Comparison of ENCODE assay signal across 1 cellular context in the genomic region with DNA sequence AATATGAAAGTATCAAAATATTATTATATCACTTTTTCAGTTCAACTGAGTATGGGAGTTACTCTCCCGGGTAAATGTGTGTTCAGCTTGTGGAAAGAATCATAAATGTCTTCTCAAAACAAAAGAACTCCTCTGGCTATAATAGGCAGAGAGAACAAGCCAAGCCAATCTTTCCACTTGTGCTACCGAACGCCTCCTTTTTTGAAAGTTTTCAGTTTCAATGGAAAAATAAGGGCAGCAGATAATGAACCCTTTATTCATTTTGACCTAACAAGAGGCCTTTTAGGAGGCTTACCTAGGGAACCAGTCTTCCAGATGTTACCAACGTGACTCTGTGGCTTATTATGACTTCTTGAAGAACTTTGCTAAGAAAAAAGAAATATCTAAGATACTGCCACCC.
TF ChIP-seq lines count a peak whose summit lies in the region.

No MANE protein-coding gene starts in this region.

TF ChIP-seq in IMR-90, 13 proteins besides CTCF, POLR2A, EP300 and RAD21 (continued from another document):
- no peak for TF ChIP-seq SMC3 (IDR thresholded peaks at IDR 0.05; ENCODE audit: low read depth, low read length)
- no peak for TF ChIP-seq FOS (IDR thresholded peaks at IDR 0.05; ENCODE audit: low read depth, low read length)
- TF ChIP-seq, protein P1, sequence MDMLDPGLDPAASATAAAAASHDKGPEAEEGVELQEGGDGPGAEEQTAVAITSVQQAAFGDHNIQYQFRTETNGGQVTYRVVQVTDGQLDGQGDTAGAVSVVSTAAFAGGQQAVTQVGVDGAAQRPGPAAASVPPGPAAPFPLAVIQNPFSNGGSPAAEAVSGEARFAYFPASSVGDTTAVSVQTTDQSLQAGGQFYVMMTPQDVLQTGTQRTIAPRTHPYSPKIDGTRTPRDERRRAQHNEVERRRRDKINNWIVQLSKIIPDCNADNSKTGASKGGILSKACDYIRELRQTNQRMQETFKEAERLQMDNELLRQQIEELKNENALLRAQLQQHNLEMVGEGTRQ (IDR thresholded peaks at IDR 0.05; ENCODE audit: low read depth, low read length): no peak
- TF ChIP-seq RCOR1 (IDR thresholded peaks at IDR 0.05; ENCODE audit: insufficient replicate concordance, low read length): no peak
- no peak for TF ChIP-seq MAZ (IDR thresholded peaks at IDR 0.05; ENCODE audit: borderline replicate concordance, low read depth, low read length)
- TF ChIP-seq MXI1 (IDR thresholded peaks at IDR 0.05; ENCODE audit: borderline replicate concordance, low read depth, low read length): no peak
- TF ChIP-seq MAFK (IDR thresholded peaks at IDR 0.05; ENCODE audit: low read depth, low read length): no peak
- no peak for TF ChIP-seq NFE2L2 (IDR thresholded peaks at IDR 0.05; ENCODE audit: low read depth, low read length)
- TF ChIP-seq, protein P2, sequence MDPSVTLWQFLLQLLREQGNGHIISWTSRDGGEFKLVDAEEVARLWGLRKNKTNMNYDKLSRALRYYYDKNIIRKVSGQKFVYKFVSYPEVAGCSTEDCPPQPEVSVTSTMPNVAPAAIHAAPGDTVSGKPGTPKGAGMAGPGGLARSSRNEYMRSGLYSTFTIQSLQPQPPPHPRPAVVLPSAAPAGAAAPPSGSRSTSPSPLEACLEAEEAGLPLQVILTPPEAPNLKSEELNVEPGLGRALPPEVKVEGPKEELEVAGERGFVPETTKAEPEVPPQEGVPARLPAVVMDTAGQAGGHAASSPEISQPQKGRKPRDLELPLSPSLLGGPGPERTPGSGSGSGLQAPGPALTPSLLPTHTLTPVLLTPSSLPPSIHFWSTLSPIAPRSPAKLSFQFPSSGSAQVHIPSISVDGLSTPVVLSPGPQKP (IDR thresholded peaks at IDR 0.05; ENCODE audit: borderline replicate concordance, low read depth, low read length): no peak
- no peak for TF ChIP-seq RFX5 (IDR thresholded peaks at IDR 0.05; ENCODE audit: low read depth, low read length)
- TF ChIP-seq CEBPB (IDR thresholded peaks at IDR 0.05; ENCODE audit: low read depth, low read length): no peak
- TF ChIP-seq BHLHE40 (IDR thresholded peaks at IDR 0.05; ENCODE audit: low read depth, low read length): no peak
TF ChIP-seq in IMR-90: peak in this region for 0.
